8 cellular contexts compared by ENCODE assay signal in the genomic region with DNA sequence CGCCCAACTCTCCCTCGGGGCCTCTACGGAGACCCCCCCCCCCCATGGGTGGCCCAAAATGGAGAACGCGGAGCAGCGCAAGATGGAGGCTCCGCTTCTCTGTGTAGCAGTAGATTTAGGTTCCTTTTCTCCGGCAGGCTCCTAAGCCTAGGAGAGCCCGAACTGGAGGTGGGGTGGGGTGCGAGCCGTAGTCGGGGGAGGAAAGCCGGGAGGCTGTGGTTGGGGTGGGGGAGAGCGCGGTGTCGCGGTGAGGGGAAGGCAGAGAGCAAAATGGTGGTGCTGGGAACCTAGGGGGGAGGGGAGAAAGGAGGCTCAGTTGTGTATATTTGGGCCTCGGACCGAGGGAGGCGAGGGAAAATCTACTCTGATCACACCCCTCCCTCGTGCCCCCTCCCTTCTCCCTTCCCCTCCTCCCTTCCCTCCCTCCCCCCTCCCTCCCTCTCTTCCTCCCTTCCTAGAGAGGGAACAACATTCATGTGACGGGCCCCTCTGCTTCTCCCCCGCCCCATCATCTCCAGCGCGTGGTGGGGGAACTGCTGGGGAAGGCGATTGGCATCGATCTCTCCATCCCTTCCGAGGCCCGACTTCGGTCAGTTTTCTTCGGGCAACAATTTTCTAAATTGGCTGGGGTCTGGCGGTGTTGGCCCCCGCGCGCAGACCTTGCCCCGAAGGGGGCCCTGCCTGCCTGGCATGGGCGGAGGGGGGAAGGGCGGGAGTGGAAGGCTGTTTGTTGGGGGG. TPM values are rescaled to one million over a fixed set of nuclear protein-coding genes. Genes with fewer than 3 reads are reported as not detected.
DNase-seq lines count a peak whose midpoint lies in the region; ATAC-seq and TF ChIP-seq lines count a peak whose summit lies in the region.

A gene (plus strand): TSS at position 439 of the 738 bp plus-strand sequence. CDS start 60,922 bp downstream, outside the sequence.

- peaks cover 34% of the 10 kb centered on the region for H3K4me1 Mint-ChIP-seq in central memory CD8-positive, alpha-beta T cell
- peaks cover 38 to 52% of the 10 kb centered on the region in 2 donors for H3K4me1 Mint-ChIP-seq in immature natural killer cell

- peak within 1 kb of the TSS; percentile 100 for H3K27ac Mint-ChIP-seq in central memory CD8-positive, alpha-beta T cell (ENCODE audit: low read depth)
- peak within 1 kb of the TSS; percentile 95 to 100 (median 99) for H3K27ac Mint-ChIP-seq in immature natural killer cell

- peak within 1 kb of the TSS; percentile 95 to 97 (median 97) for H3K9ac ChIP-seq in skeletal muscle tissue (ENCODE audit: low read depth in 1 of 3, low read length in 3 of 3)

- peak within 1 kb of the TSS; percentile 99 for H3K27ac ChIP-seq in skeletal muscle tissue (ENCODE audit: low read depth, low read length)

- H3K36me3 ChIP-seq in HAP-1 (replicated peaks): no peaks in the 10 kb centered on the region
- no peaks in the 10 kb centered on the region for H3K36me3 ChIP-seq in skeletal muscle tissue (ENCODE audit: control insufficient read depth in 3 of 3, insufficient read depth in 3 of 3, low read length in 3 of 3)

- H3K4me1 ChIP-seq in HAP-1: peaks cover 26% of the 10 kb centered on the region
- H3K4me1 ChIP-seq in skeletal muscle tissue (ENCODE audit: control insufficient read depth in 3 of 3, insufficient read depth in 3 of 3, low read length in 3 of 3): peaks cover 0 to 3% (median 0%) of the 10 kb centered on the region in 3 donors

- peaks cover 33% of the 10 kb centered on the region for H3K36me3 Mint-ChIP-seq in central memory CD8-positive, alpha-beta T cell (ENCODE audit: insufficient read depth)
- H3K36me3 Mint-ChIP-seq in immature natural killer cell: peaks cover 0 to 8% (median 0%) of the 10 kb centered on the region in 3 donors

- no peak for TF ChIP-seq CTCF in AG09309 (IDR thresholded peaks at IDR 0.05; ENCODE audit: control insufficient read depth, insufficient read depth, low read depth, low read length, missing control alignments)

- peak within 1 kb of the TSS; percentile 87 for H3K4me3 ChIP-seq in AG09309 (ENCODE audit: control insufficient read depth, low read depth, low read length)
- peak within 1 kb of the TSS; percentile 75 for H3K4me3 ChIP-seq in HAP-1
- peak within 1 kb of the TSS; percentile 76 to 87 (median 83) for H3K4me3 ChIP-seq in skeletal muscle tissue (ENCODE audit: low read length in 3 of 3)

- DNase-seq in AG09309 (ENCODE audit: low read depth) (no peak), HAP-1 (ENCODE audit: low spot score in 2 of 2) (peak; percentile 96), NCI-H460 (ENCODE audit: extremely low read depth, low read depth) (peak; percentile 92), immature natural killer cell (peak; percentile 48 to 59 (median 59))
- peak; percentile 29 for DNase-seq in activated CD4-positive, CD25-positive, alpha-beta regulatory T cell treated with anti-CD3 and anti-CD28 coated beads, Interleukin-2, amount 50 U/mL, for 16 hours (ENCODE audit: low read depth, low spot score)
- DNase-seq in central memory CD8-positive, alpha-beta T cell (ENCODE audit: low spot score in 2 of 2): peak; percentile 14 to 21

- H3K27me3 Mint-ChIP-seq in central memory CD8-positive, alpha-beta T cell: no peaks in the 10 kb centered on the region
- peaks cover 29 to 33% (median 32%) of the 10 kb centered on the region in 3 donors for H3K27me3 Mint-ChIP-seq in immature natural killer cell (ENCODE audit: low read depth in 3 of 3)

- H3K9me3 ChIP-seq in HAP-1 (no peaks in the 10 kb centered on the region), skeletal muscle tissue (ENCODE audit: control insufficient read depth in 3 of 3, low read length in 3 of 3) (no peaks in the 10 kb centered on the region)

- peak within 1 kb of the TSS; percentile 99 for H3K4me3 Mint-ChIP-seq in central memory CD8-positive, alpha-beta T cell
- H3K4me3 Mint-ChIP-seq in immature natural killer cell: peak within 1 kb of the TSS; percentile 93 to 99 (median 98)

- in situ Hi-C loops in HAP-1 (cut with MboI; ENCODE audit: low sequenced_read_pairs): no loop called here

- no peak for ATAC-seq in central memory CD8-positive, alpha-beta T cell (replicated peaks; ENCODE audit: extremely low read depth, poor library complexity, severe bottlenecking)
- no peak for ATAC-seq in GM21723 (IDR thresholded peaks at IDR 0.05; ENCODE audit: unreplicated experiment)

- H3K27me3 ChIP-seq in HAP-1 (ENCODE audit: low read depth) (no peaks in the 10 kb centered on the region), skeletal muscle tissue (ENCODE audit: control insufficient read depth in 3 of 3, insufficient read depth in 3 of 3, low read length in 3 of 3) (no peaks in the 10 kb centered on the region)

- no peaks in the 10 kb centered on the region for H3K9me3 Mint-ChIP-seq in central memory CD8-positive, alpha-beta T cell
- peaks cover 0 to 3% (median 0%) of the 10 kb centered on the region in 6 donors for H3K9me3 Mint-ChIP-seq in immature natural killer cell

RNA-seq across cellular contexts. Expression of the gene that starts here (rescaled TPM):
- total RNA-seq in NCI-H460 (2014; rRNA removed; shearing (Covaris generic)): 124 and 136 TPM in 2 replicates
- polyA plus RNA-seq in NCI-H460 (2014; cell fraction: nucleus; rRNA removed): 52.7 and 71.1 TPM in 2 replicates
- polyA plus RNA-seq in immature natural killer cell: 10 to 100 TPM; 40.2 to 62.1 (median 52.5) TPM
- 67.8 TPM for total RNA-seq in skeletal muscle tissue
